In the genomic region with DNA sequence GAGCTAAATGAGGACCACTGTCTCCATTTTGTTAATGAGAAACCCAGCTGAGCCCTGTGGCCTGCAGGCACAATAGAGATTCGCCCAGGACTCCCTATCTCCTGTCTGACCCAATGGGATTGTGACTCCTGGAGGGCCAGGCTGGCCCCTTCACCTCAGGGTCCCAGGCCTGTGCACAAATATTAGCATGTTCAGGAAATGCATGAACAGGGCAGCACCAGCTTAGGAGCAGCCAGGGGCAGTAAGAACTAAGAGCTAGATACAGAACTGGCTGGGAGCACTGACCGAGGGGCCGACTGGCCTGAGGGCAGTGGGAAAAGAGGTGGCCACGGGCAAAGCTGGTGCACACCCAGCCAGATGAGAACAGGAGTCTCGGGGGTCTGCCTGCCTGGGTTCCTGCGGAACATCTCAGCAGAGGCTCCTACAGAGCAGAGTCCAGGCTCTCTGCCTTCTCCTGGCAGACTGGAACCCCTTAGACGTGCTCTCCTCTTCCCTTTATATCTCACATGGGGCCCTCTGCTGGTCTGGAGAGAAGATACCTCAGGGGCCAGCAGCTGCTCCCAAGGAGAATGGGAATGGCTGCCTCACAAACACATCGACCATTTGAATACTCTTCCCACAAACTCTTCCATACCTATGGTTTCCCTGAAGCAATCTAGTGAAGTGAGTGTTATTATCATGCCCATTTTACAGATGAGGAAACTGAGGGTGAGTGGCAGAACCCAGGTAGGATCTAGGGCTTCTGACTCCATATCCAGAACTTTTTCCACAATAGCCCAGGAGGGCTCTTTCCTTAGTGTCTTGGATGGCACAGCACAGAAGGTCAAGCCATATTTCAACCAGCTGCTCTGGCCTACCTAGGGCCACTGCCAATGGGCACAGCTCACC, we compare ENCODE assay signal across 14 cellular contexts.
DNase-seq lines count a peak whose midpoint lies in the region; ATAC-seq and TF ChIP-seq lines count a peak whose summit lies in the region.
"Had no signal": no experiment of that assay in that cellular context is flagged by ENCODE, and none has a peak within 500 bp of the region (broad histone marks: within the 10 kb centered on the region; RNA-seq: fewer than 3 reads in every experiment).

No MANE protein-coding gene starts in this region.

- CTCF ChIA-PET in WTC11 (lab: Charles Lee) = interaction anchor here (0.9 to 7.9 kb wide), 6 partner anchors 9 to 84 kb away, joined by 3 to 83 read pairs (median 4); no protein-coding TSS in a partner anchor

- H3K4me1 ChIP-seq in sigmoid colon = no peaks in the 10 kb centered on the region
- H3K4me1 ChIP-seq: BLaER1, foreskin keratinocyte, pancreas had no signal

- TF ChIP-seq CTCF in WTC11 (IDR thresholded peaks at IDR 0.05) (no peak), sigmoid colon (IDR thresholded peaks at IDR 0.05) (no peak)

- H3K9me3 Mint-ChIP-seq in WTC11 = no peaks in the 10 kb centered on the region

- no peaks in the 10 kb centered on the region for H3K9me3 ChIP-seq in sigmoid colon
- H3K9me3 ChIP-seq: BLaER1, pancreas had no signal

- H3K27me3 ChIP-seq in sigmoid colon = peaks cover 0 to 30% (median 12%) of the 10 kb centered on the region in 3 donors
- H3K27me3 ChIP-seq: pancreas had no signal

- peaks cover 10% of the 10 kb centered on the region for H3K27me3 Mint-ChIP-seq in WTC11 (ENCODE audit: low read depth)

- peak; percentile 31; the same call in 1 of the 2 replicates for TF ChIP-seq RAD21 in Ishikawa (IDR thresholded peaks at IDR 0.05; ENCODE audit: low read depth)

- TF ChIP-seq EP300 in Ishikawa (IDR thresholded peaks at IDR 0.05; ENCODE audit: borderline replicate concordance) (no peak), sigmoid colon (IDR thresholded peaks at IDR 0.05) (no peak)

- ATAC-seq in WTC11 = peak; percentile 49
- no peak for ATAC-seq in GM21717 (IDR thresholded peaks at IDR 0.05; ENCODE audit: unreplicated experiment)
- ATAC-seq: foreskin keratinocyte, pancreas had no signal

- TF ChIP-seq POLR2A in sigmoid colon (IDR thresholded peaks at IDR 0.05) = no peak

- no peak overlapping the region for H3K4me3 Mint-ChIP-seq in WTC11

- POLR2A ChIA-PET in WTC11 (lab: Charles Lee) = no interaction called here

- peaks cover 14% of the 10 kb centered on the region for H3K4me1 Mint-ChIP-seq in WTC11

- no peak overlapping the region for H3K27ac Mint-ChIP-seq in WTC11

- DNase-seq in activated effector memory CD4-positive, alpha-beta T cell treated with anti-CD3 and anti-CD28 coated beads, Interleukin-2, amount 50 U/mL, for 16 hours = peak; percentile 36
- no peak for DNase-seq in activated effector memory CD4-positive, alpha-beta T cell treated with Interleukin-2 at 50 U/mL for 16 hours
- DNase-seq in WTC11 (ENCODE audit: low spot score) (no peak), sigmoid colon (peak; percentile 30), T-helper 1 cell (no peak)
- DNase-seq in central memory CD4-positive, alpha-beta T cell = no peak
- DNase-seq: foreskin keratinocyte; NCI-H1436 treated with DMSO at 0.1 percent for 48 hours; stimulated activated CD4-positive, alpha-beta T cell treated with anti-CD3 and anti-CD28 coated beads, Interleukin-4, amount 100 ng/mL, for 24 hours had no signal

- H3K36me3 ChIP-seq in sigmoid colon = no peaks in the 10 kb centered on the region
- H3K36me3 ChIP-seq: BLaER1, pancreas had no signal

- 73 to 80% methylated on average over 8 of the region's 8 CpGs for WGBS in sigmoid colon, 2 donors

- H3K27ac ChIP-seq in sigmoid colon = no peak overlapping the region
- H3K27ac ChIP-seq: BLaER1, coronary artery, foreskin keratinocyte, pancreas had no signal

- H3K4me3 ChIP-seq in sigmoid colon = no peak overlapping the region
- H3K4me3 ChIP-seq: BLaER1, coronary artery, pancreas had no signal

- no peaks in the 10 kb centered on the region for H3K36me3 Mint-ChIP-seq in WTC11

- intact Hi-C loops in sigmoid colon (cut with DNase I) = no loop called here

TF ChIP-seq in Ishikawa, 13 proteins besides CTCF, POLR2A, EP300 and RAD21:
- TF ChIP-seq CEBPB (IDR thresholded peaks at IDR 0.05) (no peak), EGR1 (IDR thresholded peaks at IDR 0.05) (no peak), TAF1 (IDR thresholded peaks at IDR 0.05; ENCODE audit: low read depth) (no peak), TCF12 (IDR thresholded peaks at IDR 0.05; ENCODE audit: low read depth) (no peak)
- TF ChIP-seq, protein P1, sequence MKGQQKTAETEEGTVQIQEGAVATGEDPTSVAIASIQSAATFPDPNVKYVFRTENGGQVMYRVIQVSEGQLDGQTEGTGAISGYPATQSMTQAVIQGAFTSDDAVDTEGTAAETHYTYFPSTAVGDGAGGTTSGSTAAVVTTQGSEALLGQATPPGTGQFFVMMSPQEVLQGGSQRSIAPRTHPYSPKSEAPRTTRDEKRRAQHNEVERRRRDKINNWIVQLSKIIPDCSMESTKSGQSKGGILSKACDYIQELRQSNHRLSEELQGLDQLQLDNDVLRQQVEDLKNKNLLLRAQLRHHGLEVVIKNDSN (IDR thresholded peaks at IDR 0.05) = no peak

TF ChIP-seq in WTC11, 78 proteins besides CTCF, POLR2A, EP300 and RAD21:
- TF ChIP-seq ZNF138 (CRISPR knock-in tag; conservative IDR thresholded peaks at IDR 0.05) (no peak), SOX15 (CRISPR knock-in tag; IDR thresholded peaks at IDR 0.05) (no peak), IRF2 (CRISPR knock-in tag; IDR thresholded peaks at IDR 0.05; ENCODE audit: borderline replicate concordance, low read depth) (no peak), OVOL2 (CRISPR knock-in tag; IDR thresholded peaks at IDR 0.05; ENCODE audit: borderline replicate concordance) (no peak), NR2C2 (CRISPR knock-in tag; IDR thresholded peaks at IDR 0.05) (no peak), MXD4 (CRISPR knock-in tag; IDR thresholded peaks at IDR 0.05; ENCODE audit: borderline replicate concordance) (no peak)
TF ChIP-seq in WTC11: peak in this region for 0.

Comparison
In these comparisons a context has a peak if more than half of its experiments do, and no peak if none do; other contexts are left out.
1. DNase-seq: peak in activated effector memory CD4-positive, alpha-beta T cell treated with anti-CD3 and anti-CD28 coated beads, Interleukin-2, amount 50 U/mL, for 16 hours (single experiment) and sigmoid colon (single experiment); none in activated effector memory CD4-positive, alpha-beta T cell treated with Interleukin-2 at 50 U/mL for 16 hours (single experiment), WTC11 (single experiment), T-helper 1 cell (0 of 5) and central memory CD4-positive, alpha-beta T cell (single experiment).